Comparison of ENCODE assay signal across 20 cellular contexts in the genomic region with DNA sequence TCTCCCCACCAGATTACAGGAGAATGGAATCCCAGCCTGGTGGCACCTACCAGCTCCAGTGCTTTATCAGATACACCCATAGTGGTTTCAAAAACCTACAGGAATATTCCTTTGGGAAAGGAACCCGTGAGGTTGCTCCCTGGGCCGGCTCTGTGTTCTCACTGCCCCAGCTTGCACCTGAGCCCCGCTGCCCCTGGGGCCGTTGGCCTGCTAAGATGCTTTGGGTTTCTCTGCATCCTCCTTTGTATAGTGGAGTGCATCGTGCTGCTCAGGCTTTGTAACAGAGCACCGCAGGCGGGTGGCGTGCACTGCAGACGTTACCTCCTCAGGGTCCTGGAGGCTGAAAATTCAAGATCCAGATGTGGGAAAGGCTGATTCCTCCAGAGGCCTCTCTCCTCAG.
"Had no signal": no experiment of that assay in that cellular context is flagged by ENCODE, and none has a peak within 500 bp of the region (broad histone marks: within the 10 kb centered on the region; RNA-seq: fewer than 3 reads in every experiment).

No MANE protein-coding gene starts in this region.

- H3K9me3 Mint-ChIP-seq: activated CD4-positive, alpha-beta T cell treated with anti-CD3 and anti-CD28 coated beads, Interleukin-2, amount 10 ng/mL, durations not matched to agents 7 days and 5 days; activated T-helper 1 cell treated with anti-CD3 and anti-CD28 coated beads, Interleukin-12 subunit alpha, Interleukin-12 subunit beta, Interleukin-2, Interleukin-4 antibody, amounts not matched to agents 30 ng/mL and 10 ng/mL and 1 ng/mL, durations not matched to agents 14 hours and 24 hours and 36 hours had no signal

- H3K27me3 ChIP-seq: transverse colon, uterus had no signal

- ATAC-seq: activated CD8-positive, alpha-beta T cell treated with anti-CD3 and anti-CD28 coated beads, Interleukin-2, amount 10 ng/mL, durations not matched to agents 7 days and 5 days; activated naive CD4-positive, alpha-beta T cell treated with anti-CD3 and anti-CD28 coated beads, Interleukin-2, amount 50 U/mL, for 72 hours; gastroesophageal sphincter; heart left ventricle; lower lobe of right lung; pancreas; right cardiac atrium had no signal

- H3K9me3 ChIP-seq: lower lobe of right lung, pancreas, transverse colon, uterus had no signal

- H3K36me3 Mint-ChIP-seq: activated naive CD4-positive, alpha-beta T cell treated with anti-CD3 and anti-CD28 coated beads, Interleukin-2, amount 50 U/mL, for 72 hours; brain; naive B cell had no signal

- DNase-seq: activated CD4-positive, alpha-beta T cell treated with anti-CD3 and anti-CD28 coated beads, Interleukin-2, amount 10 ng/mL, durations not matched to agents 7 days and 5 days; activated CD4-positive, CD25-positive, alpha-beta regulatory T cell treated with anti-CD3 and anti-CD28 coated beads, Interleukin-2, amount 50 U/mL, for 72 hours; activated CD8-positive, alpha-beta T cell treated with anti-CD3 and anti-CD28 coated beads, Interleukin-2, amount 10 ng/mL, durations not matched to agents 7 days and 5 days; esophagus squamous epithelium; heart left ventricle; lower lobe of right lung; mesendoderm; naive B cell; pancreas; right cardiac atrium; stimulated activated CD4-positive, alpha-beta T cell treated with anti-CD3 and anti-CD28 coated beads, Interleukin-1b, Interleukin-23, amount 100 ng/mL, for 48 hours; T-helper 1 cell; transverse colon; uterus; WERI-Rb-1 had no signal

- H3K4me1 ChIP-seq: esophagus squamous epithelium, gastroesophageal sphincter, heart left ventricle, lower lobe of right lung, pancreas, transverse colon, uterus had no signal

- H3K27ac ChIP-seq: esophagus squamous epithelium, gastroesophageal sphincter, heart left ventricle, lower lobe of right lung, pancreas, skin epidermis, transverse colon, uterus, WERI-Rb-1 had no signal

- H3K4me1 Mint-ChIP-seq: activated CD4-positive, alpha-beta T cell treated with anti-CD3 and anti-CD28 coated beads, Interleukin-2, amount 10 ng/mL, durations not matched to agents 7 days and 5 days; naive B cell had no signal

- H3K27me3 Mint-ChIP-seq: activated CD4-positive, alpha-beta T cell treated with anti-CD3 and anti-CD28 coated beads, Interleukin-2, amount 10 ng/mL, durations not matched to agents 7 days and 5 days had no signal

- H3K4me3 Mint-ChIP-seq: activated CD4-positive, alpha-beta T cell treated with anti-CD3 and anti-CD28 coated beads, Interleukin-2, amount 10 ng/mL, durations not matched to agents 7 days and 5 days; activated CD8-positive, alpha-beta T cell treated with anti-CD3 and anti-CD28 coated beads, Interleukin-2, amount 10 ng/mL, durations not matched to agents 7 days and 5 days; activated T-helper 1 cell treated with anti-CD3 and anti-CD28 coated beads, Interleukin-12 subunit alpha, Interleukin-12 subunit beta, Interleukin-2, Interleukin-4 antibody, amounts not matched to agents 30 ng/mL and 10 ng/mL and 1 ng/mL, durations not matched to agents 14 hours and 24 hours and 36 hours; brain; naive B cell had no signal

- H3K36me3 ChIP-seq: esophagus squamous epithelium, gastroesophageal sphincter, heart left ventricle, lower lobe of right lung, pancreas, transverse colon, uterus, WERI-Rb-1 had no signal

- H3K4me3 ChIP-seq: esophagus squamous epithelium, gastroesophageal sphincter, heart left ventricle, lower lobe of right lung, pancreas, skin epidermis, transverse colon, uterus had no signal

- H3K27ac Mint-ChIP-seq: activated CD4-positive, alpha-beta T cell treated with anti-CD3 and anti-CD28 coated beads, Interleukin-2, amount 10 ng/mL, durations not matched to agents 7 days and 5 days; activated CD8-positive, alpha-beta T cell treated with anti-CD3 and anti-CD28 coated beads, Interleukin-2, amount 10 ng/mL, durations not matched to agents 7 days and 5 days; activated naive CD4-positive, alpha-beta T cell treated with anti-CD3 and anti-CD28 coated beads, Interleukin-2, amount 50 U/mL, for 72 hours; activated T-helper 1 cell treated with anti-CD3 and anti-CD28 coated beads, Interleukin-12 subunit alpha, Interleukin-12 subunit beta, Interleukin-2, Interleukin-4 antibody, amounts not matched to agents 30 ng/mL and 10 ng/mL and 1 ng/mL, durations not matched to agents 14 hours and 24 hours and 36 hours; brain; naive B cell had no signal
